Comparison of ENCODE assay signal across 11 cellular contexts in the genomic region with DNA sequence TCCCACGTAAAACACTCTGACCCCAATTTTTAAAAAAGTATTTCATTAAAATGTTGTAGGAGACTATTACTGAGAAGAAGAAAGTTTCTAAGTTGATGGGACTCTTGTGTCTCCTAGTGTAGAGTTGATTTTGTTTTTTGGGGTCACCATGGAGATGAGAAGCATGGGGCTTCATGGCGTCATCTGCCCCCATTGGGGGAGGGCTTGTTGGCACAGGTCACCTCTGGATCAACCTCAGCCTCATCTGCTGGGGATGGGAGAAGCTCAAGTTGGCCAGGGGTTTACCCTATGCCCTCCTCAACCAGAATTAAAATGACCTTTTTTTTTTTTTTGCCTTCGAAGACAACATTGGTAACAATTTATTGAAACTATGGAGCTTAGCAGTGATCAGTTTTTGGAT. TPM values are rescaled to one million over a fixed set of nuclear protein-coding genes. Genes with fewer than 3 reads are reported as not detected.
DNase-seq lines count a peak whose midpoint lies in the region; ATAC-seq and TF ChIP-seq lines count a peak whose summit lies in the region.
"Had no signal": no experiment of that assay in that cellular context is flagged by ENCODE, and none has a peak within 500 bp of the region (broad histone marks: within the 10 kb centered on the region; RNA-seq: fewer than 3 reads in every experiment).

No MANE protein-coding gene starts in this region.

- H3K36me3 ChIP-seq in endodermal cell (ENCODE audit: control insufficient read depth, insufficient read depth, low read length) = peaks cover 5% of the 10 kb centered on the region
- H3K36me3 ChIP-seq: vagina had no signal

- H3K4me3 Mint-ChIP-seq in endodermal cell = peak overlapping the region; percentile 34
- H3K4me3 Mint-ChIP-seq in stimulated activated naive CD8-positive, alpha-beta T cell treated with anti-CD3 and anti-CD28 coated beads, Interleukin-15, amount 100 ng/mL, for 72 hours = peak overlapping the region; percentile 65 to 71

- no peak for TF ChIP-seq CTCF in endodermal cell (conservative IDR thresholded peaks at IDR 0.05)

- H3K27me3 Mint-ChIP-seq in endodermal cell (ENCODE audit: insufficient read depth) = no peaks in the 10 kb centered on the region
- H3K27me3 Mint-ChIP-seq in stimulated activated naive CD8-positive, alpha-beta T cell treated with anti-CD3 and anti-CD28 coated beads, Interleukin-15, amount 100 ng/mL, for 72 hours = no peaks in the 10 kb centered on the region

- DNase-seq in activated T-cell treated with anti-CD3 and anti-CD28 coated beads, Interleukin-2, amount 50 U/mL, for 1 hour = peak; percentile 35
- DNase-seq in activated T-cell treated with anti-CD3 and anti-CD28 coated beads, Interleukin-2, amount 50 U/mL, for 48 hours = no peak
- DNase-seq in T-helper 9 cell (peak; percentile 17), endodermal cell (no peak), SHP77 treated with DMSO at 0.1 percent for 48 hours (lab: John Stamatoyannopoulos, UW) (no peak), NCI-H1048 (lab: John Stamatoyannopoulos, UW) (no peak)
- peak; percentile 16 to 45 for DNase-seq in stimulated activated naive CD8-positive, alpha-beta T cell treated with anti-CD3 and anti-CD28 coated beads, Interleukin-15, amount 100 ng/mL, for 72 hours
- DNase-seq: glutamatergic neuron, NCI-H82 had no signal

- 94% methylated on average over 2 of the region's 3 CpGs; no CpG with 5 or more reads in 1 of the 2 experiments for WGBS in endodermal cell (ENCODE audit: insufficient coverage in 1 of 2, insufficient read length in 1 of 2), 2 experiments

- H3K9me3 Mint-ChIP-seq in endodermal cell = no peaks in the 10 kb centered on the region
- no peaks in the 10 kb centered on the region for H3K9me3 Mint-ChIP-seq in stimulated activated naive CD8-positive, alpha-beta T cell treated with anti-CD3 and anti-CD28 coated beads, Interleukin-15, amount 100 ng/mL, for 72 hours

- H3K4me3 ChIP-seq in endodermal cell (ENCODE audit: low read length) = no peak overlapping the region
- H3K4me3 ChIP-seq: vagina had no signal

- H3K27ac ChIP-seq in endodermal cell (ENCODE audit: low read depth, low read length) = peak overlapping the region; percentile 80
- H3K27ac ChIP-seq: vagina had no signal

- H3K9me3 ChIP-seq in endodermal cell (ENCODE audit: control insufficient read depth, low read length) = no peaks in the 10 kb centered on the region
- H3K9me3 ChIP-seq: vagina had no signal

- no peak overlapping the region for H3K9ac ChIP-seq in endodermal cell (ENCODE audit: extremely low read depth, low read length, poor library complexity, severe bottlenecking)

- H3K4me1 ChIP-seq in endodermal cell (ENCODE audit: control insufficient read depth, insufficient read depth, low read length) = peaks cover 5% of the 10 kb centered on the region

- H3K4me1 Mint-ChIP-seq in endodermal cell = peaks cover 72% of the 10 kb centered on the region
- peaks cover 95% of the 10 kb centered on the region for H3K4me1 Mint-ChIP-seq in stimulated activated naive CD8-positive, alpha-beta T cell treated with anti-CD3 and anti-CD28 coated beads, Interleukin-15, amount 100 ng/mL, for 72 hours

- peak overlapping the region; percentile 37 for H3K27ac Mint-ChIP-seq in endodermal cell
- H3K27ac Mint-ChIP-seq in stimulated activated naive CD8-positive, alpha-beta T cell treated with anti-CD3 and anti-CD28 coated beads, Interleukin-15, amount 100 ng/mL, for 72 hours = peak overlapping the region; percentile 48 to 94

- no peaks in the 10 kb centered on the region for H3K27me3 ChIP-seq in endodermal cell (ENCODE audit: control insufficient read depth, insufficient read depth, low read length, poor library complexity, severe bottlenecking)
- H3K27me3 ChIP-seq: vagina had no signal

- H3K36me3 Mint-ChIP-seq in endodermal cell (ENCODE audit: low read depth) = peaks cover 18% of the 10 kb centered on the region

- ATAC-seq in stimulated activated naive CD8-positive, alpha-beta T cell treated with anti-CD3 and anti-CD28 coated beads, Interleukin-15, amount 100 ng/mL, for 72 hours = peak; percentile 77
- no peak for ATAC-seq in GM19463 (IDR thresholded peaks at IDR 0.05; ENCODE audit: unreplicated experiment)

RNA-seq across cellular contexts. Expression of gene MSI2, which starts 28.3 kb away (rescaled TPM):
- 100 to 1,000 TPM in 1 of 2 donors, 10 to 100 TPM in 1; 88.3 to 114 TPM for total RNA-seq in endodermal cell
- polyA plus RNA-seq in endodermal cell (2013, experiment 1 of 2) = 70.0 TPM
- polyA plus RNA-seq in endodermal cell (2013, experiment 2 of 2) = 63.0 TPM

Comparison
In these comparisons a context has a peak if more than half of its experiments do, and no peak if none do; other contexts are left out.
1. DNase-seq: peak in activated T-cell treated with anti-CD3 and anti-CD28 coated beads, Interleukin-2, amount 50 U/mL, for 1 hour (single experiment), T-helper 9 cell (single experiment) and stimulated activated naive CD8-positive, alpha-beta T cell treated with anti-CD3 and anti-CD28 coated beads, Interleukin-15, amount 100 ng/mL, for 72 hours (2 of 2); none in activated T-cell treated with anti-CD3 and anti-CD28 coated beads, Interleukin-2, amount 50 U/mL, for 48 hours (0 of 2), endodermal cell (single experiment), SHP77 treated with DMSO at 0.1 percent for 48 hours (single experiment) and NCI-H1048 (single experiment).